In genomic region chr21:41180752-41181151, GRCh38 we compare ENCODE assay signal across 30 cellular contexts.
"Had no signal": no experiment of that assay in that cellular context is flagged by ENCODE, and none has a peak within 500 bp of the region (broad histone marks: within the 10 kb centered on the region; RNA-seq: fewer than 3 reads in every experiment).

No MANE protein-coding gene starts in this region.

- H3K4me1 ChIP-seq: breast epithelium, colonic mucosa had no signal

- H3K4me3 Mint-ChIP-seq: activated B cell treated with CpG ODN at 0.5 μM for 24 hours; activated CD8-positive, alpha-beta T cell treated with anti-CD3 and anti-CD28 coated beads for 36 hours; activated naive CD8-positive, alpha-beta T cell; activated T-cell treated with anti-CD3 and anti-CD28 coated beads, Interleukin-2, amount 50 U/mL, for 4 hours; activated T-helper 17 cell treated with anti-CD3 and anti-CD28 coated beads, Interleukin-2, amount 50 U/mL, for 72 hours; brain; T-helper 17 cell; T-helper 2 cell treated with Interferon-gamma antibody and Interleukin-4, amounts not matched to agents 5 μg/mL and 100 μg/mL, for 36 hours had no signal

- H3K4me3 ChIP-seq: breast epithelium, cardiac muscle cell, colonic mucosa had no signal

- H3K27ac Mint-ChIP-seq: activated B cell treated with CpG ODN at 0.5 μM for 24 hours; activated CD8-positive, alpha-beta T cell treated with anti-CD3 and anti-CD28 coated beads for 36 hours; activated naive CD8-positive, alpha-beta T cell; activated T-helper 17 cell treated with anti-CD3 and anti-CD28 coated beads, Interleukin-2, amount 50 U/mL, for 72 hours; brain; T-helper 17 cell; T-helper 2 cell treated with Interferon-gamma antibody and Interleukin-4, amounts not matched to agents 5 μg/mL and 100 μg/mL, for 36 hours had no signal

- H3K9me3 ChIP-seq: breast epithelium, colonic mucosa had no signal

- H3K36me3 ChIP-seq: breast epithelium, cardiac muscle cell, colonic mucosa, WERI-Rb-1 had no signal

- DNase-seq: activated B cell treated with CpG ODN at 0.5 μM for 24 hours; activated CD4-positive, alpha-beta T cell treated with anti-CD3 and anti-CD28 coated beads for 48 hours; activated CD4-positive, alpha-beta T cell treated with anti-CD3 and anti-CD28 coated beads, Interleukin-2, amount 50 U/mL, for 1 hour; activated CD4-positive, alpha-beta T cell treated with anti-CD3 and anti-CD28 coated beads, Interleukin-2, amount 50 U/mL, for 48 hours; activated CD8-positive, alpha-beta memory T cell treated with anti-CD3 and anti-CD28 coated beads for 24 hours; activated CD8-positive, alpha-beta T cell treated with anti-CD3 and anti-CD28 coated beads for 36 hours; activated effector memory CD4-positive, alpha-beta T cell treated with Interleukin-2 at 50 U/mL for 16 hours; activated gamma-delta T cell treated with Interleukin-2 at 50 U/mL for 16 hours; activated naive CD4-positive, alpha-beta T cell treated with anti-CD3 and anti-CD28 coated beads, Interleukin-2, amount 50 U/mL, for 16 hours; activated naive CD4-positive, alpha-beta T cell treated with Interleukin-2 at 50 U/mL for 16 hours; activated T-cell treated with anti-CD3 and anti-CD28 coated beads, Interleukin-2, amount 50 U/mL, for 4 hours; amniotic stem cell; anterior cingulate cortex; central memory CD4-positive, alpha-beta T cell; cerebellar nuclear complex; colonic mucosa; effector CD8-positive, alpha-beta T cell; foreskin fibroblast; head of caudate nucleus; T-helper 17 cell; T1000; WERI-Rb-1 had no signal

- H3K27ac ChIP-seq: breast epithelium, cardiac muscle cell, colonic mucosa, WERI-Rb-1 had no signal

- ATAC-seq: activated CD4-positive, CD25-positive, alpha-beta regulatory T cell treated with anti-CD3 and anti-CD28 coated beads, Interleukin-2, amount 50 U/mL, for 24 hours; activated CD8-positive, alpha-beta T cell treated with anti-CD3 and anti-CD28 coated beads for 36 hours; activated T-cell treated with anti-CD3 and anti-CD28 coated beads, Interleukin-2, amount 50 U/mL, for 4 hours; activated T-helper 17 cell treated with anti-CD3 and anti-CD28 coated beads, Interleukin-2, amount 50 U/mL, for 72 hours; esophagus mucosa; T-helper 17 cell had no signal

- H3K27me3 ChIP-seq: breast epithelium, cardiac muscle cell, colonic mucosa had no signal

- H3K9me3 Mint-ChIP-seq: activated CD8-positive, alpha-beta T cell treated with anti-CD3 and anti-CD28 coated beads for 36 hours; activated T-cell treated with anti-CD3 and anti-CD28 coated beads, Interleukin-2, amount 50 U/mL, for 4 hours; activated T-helper 17 cell treated with anti-CD3 and anti-CD28 coated beads, Interleukin-2, amount 50 U/mL, for 72 hours; T-helper 2 cell treated with Interferon-gamma antibody and Interleukin-4, amounts not matched to agents 5 μg/mL and 100 μg/mL, for 36 hours had no signal

- H3K4me1 Mint-ChIP-seq: activated T-helper 17 cell treated with anti-CD3 and anti-CD28 coated beads, Interleukin-2, amount 50 U/mL, for 72 hours; T-helper 17 cell had no signal

- H3K36me3 Mint-ChIP-seq: activated naive CD8-positive, alpha-beta T cell; brain had no signal
